15 cellular contexts compared by ENCODE assay signal in the genomic region with DNA sequence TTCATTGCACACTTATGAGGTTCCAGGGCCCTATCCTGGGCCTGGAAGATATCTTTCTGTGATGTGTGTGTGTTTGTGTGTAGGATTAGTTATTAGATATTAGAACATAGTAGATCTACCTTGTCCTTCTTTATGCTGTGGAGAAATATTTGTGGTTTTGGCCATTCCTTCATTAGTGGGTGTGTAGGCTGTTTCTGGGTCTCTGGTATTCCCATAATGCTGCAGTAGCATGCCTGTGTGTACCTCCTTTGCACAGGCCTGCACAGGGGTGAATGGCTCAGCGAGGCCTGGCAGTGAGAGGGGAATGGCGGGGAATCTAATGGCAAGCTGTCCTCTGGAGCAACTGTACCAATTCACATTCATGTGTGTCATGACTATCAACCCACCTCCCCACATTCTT.
A peak's percentile ranks its signal among the peaks of the same experiment; 100 is the strongest.
DNase-seq lines count a peak whose midpoint lies in the region; ATAC-seq and TF ChIP-seq lines count a peak whose summit lies in the region.
"Had no signal": no experiment of that assay in that cellular context is flagged by ENCODE, and none has a peak within 500 bp of the region (broad histone marks: within the 10 kb centered on the region; RNA-seq: fewer than 3 reads in every experiment).

No MANE protein-coding gene starts in this region.

- H3K18ac ChIP-seq in trophoblast cell (ENCODE audit: low read length) = no peak overlapping the region

- no peak overlapping the region for H2AK5ac ChIP-seq in trophoblast cell (ENCODE audit: low read length)

- H3K9ac ChIP-seq in HCT116 (ENCODE audit: low read length) (no peak overlapping the region), Loucy (ENCODE audit: low read depth, low read length, poor library complexity, severe bottlenecking) (no peak overlapping the region), trophoblast cell (ENCODE audit: low read length) (no peak overlapping the region)

- no peaks in the 10 kb centered on the region for H4K20me1 ChIP-seq in HCT116 (ENCODE audit: insufficient read depth)
- H4K20me1 ChIP-seq in Loucy (ENCODE audit: insufficient read depth, low read length, poor library complexity, severe bottlenecking) = no peaks in the 10 kb centered on the region

- H3K9me2 ChIP-seq in HCT116 (ENCODE audit: insufficient read depth) (no peaks in the 10 kb centered on the region), Loucy (replicated peaks; ENCODE audit: low read depth, low read length) (no peaks in the 10 kb centered on the region)

- no peak overlapping the region for H2BK12ac ChIP-seq in trophoblast cell (ENCODE audit: low read length)

- TF ChIP-seq CTCF in HCT116 (IDR thresholded peaks at IDR 0.05 in 2 of 3, conservative IDR thresholded peaks at IDR 0.05 in 1 of 3; ENCODE audit: borderline replicate concordance in 1 of 3, insufficient read depth in 1 of 3, low read depth in 2 of 3, low read length in 2 of 3) (no peak), Loucy (conservative IDR thresholded peaks at IDR 0.05; ENCODE audit: low read length) (no peak)

- no peak overlapping the region for H3K27ac ChIP-seq in HCT116 (ENCODE audit: low read depth, low read length)
- no peak overlapping the region for H3K27ac ChIP-seq in trophoblast cell (ENCODE audit: low read depth, low read length)

- H2AFZ ChIP-seq in HCT116 (ENCODE audit: low read depth, low read length, poor library complexity, severe bottlenecking) = no peak overlapping the region
- peak overlapping the region; percentile 66 for H2AFZ ChIP-seq in Loucy (ENCODE audit: low read length)
- H2AFZ ChIP-seq in trophoblast cell (ENCODE audit: insufficient read depth, low read length, poor library complexity) = no peak overlapping the region

- no peaks in the 10 kb centered on the region for H3K79me1 ChIP-seq in trophoblast cell (ENCODE audit: low read length)

- H3K36me3 ChIP-seq in HCT116 (ENCODE audit: control insufficient read depth in 1 of 2, insufficient read depth in 2 of 2, low read length in 2 of 2) (no peaks in the 10 kb centered on the region), Loucy (ENCODE audit: insufficient read depth, low read length) (no peaks in the 10 kb centered on the region), trophoblast cell (ENCODE audit: control insufficient read depth in 1 of 2, insufficient read depth in 2 of 2, low read length in 2 of 2) (no peaks in the 10 kb centered on the region)

- RAD21 ChIA-PET in HCT116 (lab: Charles Lee; ENCODE audit: low non-redundant PET in 1 of 2, low total read pairs in 2 of 2, uncharacterized antibody in 2 of 2, unreplicated experiment in 2 of 2) = no interaction called here

- H3K4ac ChIP-seq in trophoblast cell (ENCODE audit: low read depth, low read length) = no peak overlapping the region

- H2BK120ac ChIP-seq in trophoblast cell (ENCODE audit: insufficient read depth, low read length, poor library complexity) = no peak overlapping the region

- no peaks in the 10 kb centered on the region for H3F3A ChIP-seq in Loucy (ENCODE audit: low read depth)

- H4K8ac ChIP-seq in trophoblast cell (ENCODE audit: low read depth, low read length) = no peak overlapping the region

- H3K23ac ChIP-seq in trophoblast cell (ENCODE audit: low read length) = no peak overlapping the region

- peak; percentile 45 for ATAC-seq in HCT116
- ATAC-seq in sciatic nerve = no peak
- ATAC-seq: CD8-positive, alpha-beta T cell had no signal

- H2BK5ac ChIP-seq in trophoblast cell (ENCODE audit: low read depth, low read length, poor library complexity) = no peak overlapping the region

- H3K4me1 ChIP-seq in HCT116 (ENCODE audit: control insufficient read depth in 1 of 2, insufficient read depth in 2 of 2, low read length in 2 of 2) (peaks cover 8 to 11% of the 10 kb centered on the region in 2 experiments; a peak in 2 of 4 replicates), Loucy (ENCODE audit: insufficient read depth, low read length, poor library complexity, severe bottlenecking) (no peaks in the 10 kb centered on the region), trophoblast cell (ENCODE audit: control insufficient read depth in 1 of 2, insufficient read depth in 2 of 2, low read length in 2 of 2) (peaks cover 3% of the 10 kb centered on the region in 2 experiments)

- H3K79me2 ChIP-seq in HCT116 (ENCODE audit: insufficient read depth, low read length) (no peaks in the 10 kb centered on the region), Loucy (ENCODE audit: insufficient read depth, low read length) (no peaks in the 10 kb centered on the region), trophoblast cell (ENCODE audit: control insufficient read depth, insufficient read depth, low read length, poor library complexity) (no peaks in the 10 kb centered on the region)

- H3K27me3 ChIP-seq in HCT116 (ENCODE audit: insufficient read depth, low read length) (no peaks in the 10 kb centered on the region), Loucy (ENCODE audit: insufficient read depth, low read length, poor library complexity, severe bottlenecking) (no peaks in the 10 kb centered on the region), trophoblast cell (ENCODE audit: insufficient read depth, low read length) (no peaks in the 10 kb centered on the region)

- no peak overlapping the region for H4K12ac ChIP-seq in trophoblast cell (ENCODE audit: low read depth, low read length)

- H3K14ac ChIP-seq in trophoblast cell (ENCODE audit: low read length) = no peak overlapping the region

- no CpG with 5 or more reads among the region's 2 CpGs for WGBS in trophoblast cell (ENCODE audit: extremely low coverage, insufficient coverage, insufficient read length)

- no peaks in the 10 kb centered on the region for H3K9me3 ChIP-seq in HCT116 (ENCODE audit: control insufficient read depth in 1 of 2, insufficient read depth in 1 of 2, low read depth in 1 of 2, low read length in 2 of 2)
- no peaks in the 10 kb centered on the region for H3K9me3 ChIP-seq in Loucy (ENCODE audit: insufficient read depth, low read depth, low read length)
- H3K9me3 ChIP-seq in trophoblast cell (ENCODE audit: insufficient read depth, low read depth, low read length) = no peaks in the 10 kb centered on the region

- no peak for DNase-seq in HCT116 (ENCODE audit: low read depth, low spot score)
- DNase-seq in astrocyte of the hippocampus (ENCODE audit: low read depth, low spot score) = peak; percentile 34
- no peak for DNase-seq in trophoblast cell
- no peak for DNase-seq in Ammon's horn (ENCODE audit: low spot score)
- no peak for DNase-seq in sciatic nerve (ENCODE audit: low spot score)
- DNase-seq in NCI-H526 (lab: John Stamatoyannopoulos, UW) = no peak
- DNase-seq: COR-L47, DMS153, DMS79 treated with DMSO at 0.1 percent for 48 hours, GDM1, GOT3, H9, KBM-7 had no signal

- BruUV-seq in HCT116 (replicated peaks; lab: Mats Ljungman, UMichigan) = no TSS peak

- no peak overlapping the region for H4K91ac ChIP-seq in trophoblast cell (ENCODE audit: low read depth, low read length)

- intact Hi-C loops in HCT116 (cut with micrococcal nuclease) = no loop called here
- intact Hi-C loops in sciatic nerve (cut with DNase I) = no loop called here

- H3K4me2 ChIP-seq in HCT116 (ENCODE audit: low read length) (no peak overlapping the region), Loucy (ENCODE audit: low read depth, low read length, poor library complexity, severe bottlenecking) (no peak overlapping the region), trophoblast cell (ENCODE audit: low read length) (no peak overlapping the region)

- no peak for TF ChIP-seq RAD21 in HCT116 (IDR thresholded peaks at IDR 0.05; ENCODE audit: low read depth)

- H3K4me3 ChIP-seq in HCT116 (replicated peaks in 1 of 2; ENCODE audit: low read depth in 1 of 2, low read length in 2 of 2) = no peak overlapping the region
- no peak overlapping the region for H3K4me3 ChIP-seq in Loucy (ENCODE audit: low read length, poor library complexity, severe bottlenecking)
- peak overlapping the region; percentile 32 for H3K4me3 ChIP-seq in trophoblast cell (ENCODE audit: low read depth, low read length)

- TF ChIP-seq POLR2A in HCT116 (IDR thresholded peaks at IDR 0.05; ENCODE audit: borderline replicate concordance, extremely low read depth, insufficient read depth, insufficient read length) = no peak

- POLR2A ChIA-PET in HCT116 (lab: Charles Lee) = no interaction called here

- CTCF ChIA-PET in HCT116 (lab: Charles Lee) = interaction anchor here (1.0 kb wide), 1 partner anchor 111 kb away, joined by 4 read pairs; no protein-coding TSS in a partner anchor

TF ChIP-seq in HCT116, 20 proteins besides CTCF, POLR2A, EP300 and RAD21 (continues in another document):
- TF ChIP-seq ELF1 (IDR thresholded peaks at IDR 0.05; ENCODE audit: borderline replicate concordance, low read depth) (no peak), EZH2 (IDR thresholded peaks at IDR 0.05) (no peak), EZH2phosphoT487 (IDR thresholded peaks at IDR 0.05; ENCODE audit: borderline replicate concordance) (no peak), ZNF274 (IDR thresholded peaks at IDR 0.05; ENCODE audit: low read depth, low read length) (no peak), EGR1 (IDR thresholded peaks at IDR 0.05; ENCODE audit: low read depth) (no peak), JUND (IDR thresholded peaks at IDR 0.05) (no peak)
- TF ChIP-seq, protein P1, sequence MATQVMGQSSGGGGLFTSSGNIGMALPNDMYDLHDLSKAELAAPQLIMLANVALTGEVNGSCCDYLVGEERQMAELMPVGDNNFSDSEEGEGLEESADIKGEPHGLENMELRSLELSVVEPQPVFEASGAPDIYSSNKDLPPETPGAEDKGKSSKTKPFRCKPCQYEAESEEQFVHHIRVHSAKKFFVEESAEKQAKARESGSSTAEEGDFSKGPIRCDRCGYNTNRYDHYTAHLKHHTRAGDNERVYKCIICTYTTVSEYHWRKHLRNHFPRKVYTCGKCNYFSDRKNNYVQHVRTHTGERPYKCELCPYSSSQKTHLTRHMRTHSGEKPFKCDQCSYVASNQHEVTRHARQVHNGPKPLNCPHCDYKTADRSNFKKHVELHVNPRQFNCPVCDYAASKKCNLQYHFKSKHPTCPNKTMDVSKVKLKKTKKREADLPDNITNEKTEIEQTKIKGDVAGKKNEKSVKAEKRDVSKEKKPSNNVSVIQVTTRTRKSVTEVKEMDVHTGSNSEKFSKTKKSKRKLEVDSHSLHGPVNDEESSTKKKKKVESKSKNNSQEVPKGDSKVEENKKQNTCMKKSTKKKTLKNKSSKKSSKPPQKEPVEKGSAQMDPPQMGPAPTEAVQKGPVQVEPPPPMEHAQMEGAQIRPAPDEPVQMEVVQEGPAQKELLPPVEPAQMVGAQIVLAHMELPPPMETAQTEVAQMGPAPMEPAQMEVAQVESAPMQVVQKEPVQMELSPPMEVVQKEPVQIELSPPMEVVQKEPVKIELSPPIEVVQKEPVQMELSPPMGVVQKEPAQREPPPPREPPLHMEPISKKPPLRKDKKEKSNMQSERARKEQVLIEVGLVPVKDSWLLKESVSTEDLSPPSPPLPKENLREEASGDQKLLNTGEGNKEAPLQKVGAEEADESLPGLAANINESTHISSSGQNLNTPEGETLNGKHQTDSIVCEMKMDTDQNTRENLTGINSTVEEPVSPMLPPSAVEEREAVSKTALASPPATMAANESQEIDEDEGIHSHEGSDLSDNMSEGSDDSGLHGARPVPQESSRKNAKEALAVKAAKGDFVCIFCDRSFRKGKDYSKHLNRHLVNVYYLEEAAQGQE (IDR thresholded peaks at IDR 0.05; ENCODE audit: low read depth) = no peak
